Comparison of ENCODE assay signal across 10 cellular contexts in the genomic region with DNA sequence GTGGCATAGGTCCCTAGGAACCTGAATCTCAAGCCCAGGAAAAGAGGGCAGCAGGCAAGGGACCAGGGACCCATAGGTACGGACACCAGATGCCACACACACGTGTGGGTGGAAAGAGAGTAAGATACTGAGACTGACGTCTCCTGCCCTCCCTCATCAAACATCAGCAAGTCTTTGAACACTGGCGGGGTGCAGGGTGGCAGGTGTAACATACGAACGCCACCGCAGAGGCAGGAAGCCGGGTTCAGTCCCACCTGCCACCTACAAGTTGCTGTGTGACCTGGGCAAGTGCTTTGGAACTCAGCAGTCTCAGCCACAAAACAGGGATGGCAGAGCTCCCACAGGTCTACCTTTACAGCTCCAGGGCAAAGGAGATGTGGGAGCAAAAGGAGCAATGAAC. TPM values are rescaled to one million over a fixed set of nuclear protein-coding genes. Genes with fewer than 3 reads are reported as not detected.
DNase-seq lines count a peak whose midpoint lies in the region; ATAC-seq and TF ChIP-seq lines count a peak whose summit lies in the region.
"Had no signal": no experiment of that assay in that cellular context is flagged by ENCODE, and none has a peak within 500 bp of the region (broad histone marks: within the 10 kb centered on the region; RNA-seq: fewer than 3 reads in every experiment).

No MANE protein-coding gene starts in this region.

- H3K9me3 ChIP-seq in right atrium auricular region (no peaks in the 10 kb centered on the region), osteoblast (ENCODE audit: low read depth, low read length) (no peaks in the 10 kb centered on the region), transverse colon (no peaks in the 10 kb centered on the region), thyroid gland (no peaks in the 10 kb centered on the region)
- H3K9me3 ChIP-seq: upper lobe of left lung had no signal

- peak overlapping the region; percentile 52 to 78 for H3K27ac ChIP-seq in right atrium auricular region
- peak overlapping the region; percentile 27 for H3K27ac ChIP-seq in osteoblast (ENCODE audit: low read depth, low read length)
- peak overlapping the region; percentile 93 to 99 (median 96) for H3K27ac ChIP-seq in transverse colon
- H3K27ac ChIP-seq in thyroid gland = no peak overlapping the region

- no peak overlapping the region for H3K4me3 ChIP-seq in right atrium auricular region
- no peak overlapping the region for H3K4me3 ChIP-seq in osteoblast (ENCODE audit: insufficient read depth, low read length)
- H3K4me3 ChIP-seq in transverse colon = no peak overlapping the region
- H3K4me3 ChIP-seq in thyroid gland (replicated peaks in 1 of 3) = no peak overlapping the region
- H3K4me3 ChIP-seq: upper lobe of left lung had no signal

- H3K4me1 ChIP-seq in right atrium auricular region = peaks cover 0 to 91% of the 10 kb centered on the region in 2 donors
- H3K4me1 ChIP-seq in osteoblast (ENCODE audit: insufficient read depth, low read length) = peaks cover 68% of the 10 kb centered on the region
- H3K4me1 ChIP-seq in transverse colon = peaks cover 70 to 100% (median 80%) of the 10 kb centered on the region in 4 donors
- peaks cover 36 to 60% of the 10 kb centered on the region in 2 donors for H3K4me1 ChIP-seq in thyroid gland

- H2AFZ ChIP-seq in osteoblast (ENCODE audit: low read length) = no peak overlapping the region

- H4K20me1 ChIP-seq in osteoblast (ENCODE audit: insufficient read depth, low read length) = peaks cover 99% of the 10 kb centered on the region

- H3K27me3 ChIP-seq in right atrium auricular region (no peaks in the 10 kb centered on the region), osteoblast (ENCODE audit: insufficient read depth, low read length) (no peaks in the 10 kb centered on the region), transverse colon (no peaks in the 10 kb centered on the region), thyroid gland (no peaks in the 10 kb centered on the region)
- H3K27me3 ChIP-seq: upper lobe of left lung had no signal

- TF ChIP-seq POLR2A in transverse colon (IDR thresholded peaks at IDR 0.05) (no peak), thyroid gland (IDR thresholded peaks at IDR 0.05) (no peak)

- in situ Hi-C loops in transverse colon (cut with MboI; ENCODE audit: low pct_ligation_motif_present in 1 of 4, low pct_unique_long_range_greater_than_20kb in 1 of 4, low sequenced_read_pairs in 3 of 4) = no loop called here

- DNase-seq in right atrium auricular region (ENCODE audit: low spot score) (no peak), Right ventricle myocardium inferior (ENCODE audit: missing footprints) (no peak), osteoblast (ENCODE audit: insufficient read length, low spot score, missing footprints) (no peak), transverse colon (no peak), NCI-H748 (lab: John Stamatoyannopoulos, UW; ENCODE audit: unreplicated experiment) (no peak), thyroid gland (no peak), GM19238 (ENCODE audit: insufficient read length, low spot score) (no peak)
- DNase-seq in activated naive CD4-positive, alpha-beta T cell treated with anti-CD3 and anti-CD28 coated beads, Interleukin-2, amount 50 U/mL, for 16 hours = peak; percentile 63
- DNase-seq: NCI-H2081, upper lobe of left lung had no signal

- TF ChIP-seq EP300 in transverse colon (IDR thresholded peaks at IDR 0.05; ENCODE audit: low read depth) = no peak

- peaks cover 100% of the 10 kb centered on the region for H3K79me2 ChIP-seq in osteoblast (ENCODE audit: insufficient read depth, low read length)

- H3K36me3 ChIP-seq in right atrium auricular region (peaks cover 15% of the 10 kb centered on the region), osteoblast (ENCODE audit: insufficient read depth, low read length) (peaks cover 71% of the 10 kb centered on the region), transverse colon (no peaks in the 10 kb centered on the region), thyroid gland (no peaks in the 10 kb centered on the region)

- 49% methylated on average over 8 of the region's 8 CpGs; no CpG with 5 or more reads in 1 of the 2 donors for WGBS in transverse colon (ENCODE audit: low coverage in 1 of 2), 2 donors
- 90 to 91% methylated on average over 8 of the region's 8 CpGs for WGBS in thyroid gland, 2 donors

- intact Hi-C loops in Right ventricle myocardium inferior (cut with DNase I) = no loop called here
- intact Hi-C loops in transverse colon (cut with DNase I; ENCODE audit: low total_unique reads) = no loop called here
- intact Hi-C loops in thyroid gland (cut with DNase I) = no loop called here

- H3K4me2 ChIP-seq in osteoblast (ENCODE audit: insufficient read depth, low read length) = no peak overlapping the region

- no peak for ATAC-seq in Right ventricle myocardium inferior

- TF ChIP-seq CTCF in right atrium auricular region (IDR thresholded peaks at IDR 0.05) = no peak
- TF ChIP-seq CTCF in osteoblast (IDR thresholded peaks at IDR 0.05; ENCODE audit: extremely low read depth, low read depth, low read length) = no peak
- no peak for TF ChIP-seq CTCF in transverse colon (IDR thresholded peaks at IDR 0.05)
- TF ChIP-seq CTCF in thyroid gland (IDR thresholded peaks at IDR 0.05) = no peak

RNA-seq across cellular contexts. Expression of a gene that starts 11.1 kb away (rescaled TPM):
- total RNA-seq in right atrium auricular region (100 to 1,000 TPM; 170 to 316 TPM), Right ventricle myocardium inferior (136 TPM), osteoblast (444 and 447 TPM in 2 replicates), transverse colon (100 to 1,000 TPM; 127 to 403 (median 197) TPM), thyroid gland (10 to 100 TPM; 48.1 to 90.4 (median 64.8) TPM)

Comparison
In these comparisons a context has a peak if more than half of its experiments do, and no peak if none do; other contexts are left out.
1. H3K27ac ChIP-seq: peak in right atrium auricular region (2 of 2), osteoblast (single experiment) and transverse colon (4 of 4); none in thyroid gland (0 of 3).